ENCODE assay signal across 1 cellular context in the genomic region with DNA sequence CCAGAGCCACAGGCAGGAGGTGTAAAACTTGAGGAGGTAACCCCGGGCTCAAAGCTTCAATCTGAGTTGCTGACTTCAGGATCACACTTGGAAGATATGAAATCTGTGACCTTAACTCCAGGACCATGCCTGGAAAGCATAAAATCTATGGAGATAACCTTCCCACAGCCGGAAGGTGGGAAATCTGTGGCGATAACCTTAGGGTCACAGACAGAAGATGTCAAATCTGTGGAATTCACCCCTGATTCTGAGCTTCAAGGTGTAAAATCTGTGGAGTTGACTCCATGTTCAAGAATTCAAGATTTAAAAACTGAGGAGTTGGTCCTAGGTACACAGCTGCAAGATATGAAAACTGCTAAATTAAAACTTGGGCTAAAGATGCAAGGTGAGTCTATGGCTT.
TF ChIP-seq lines count a peak whose summit lies in the region.

No MANE protein-coding gene starts in this region.

TF ChIP-seq in K562, 482 proteins besides CTCF, POLR2A, EP300 and RAD21:
- no peak for TF ChIP-seq SRF (CRISPR knock-in tag; IDR thresholded peaks at IDR 0.05)
- peak; percentile 69 to 78 for TF ChIP-seq KDM1A (IDR thresholded peaks at IDR 0.05)
- no peak for TF ChIP-seq NELFE (IDR thresholded peaks at IDR 0.05; ENCODE audit: insufficient read depth, insufficient read length)
- TF ChIP-seq ZNF507 (tag; conservative IDR thresholded peaks at IDR 0.05), result no peak
- TF ChIP-seq ZNF197 (CRISPR knock-in tag; IDR thresholded peaks at IDR 0.05; ENCODE audit: low read depth), result no peak
- no peak for TF ChIP-seq CBFA2T2 (conservative IDR thresholded peaks at IDR 0.05)
